Comparison of ENCODE assay signal across 17 cellular contexts in the genomic region with DNA sequence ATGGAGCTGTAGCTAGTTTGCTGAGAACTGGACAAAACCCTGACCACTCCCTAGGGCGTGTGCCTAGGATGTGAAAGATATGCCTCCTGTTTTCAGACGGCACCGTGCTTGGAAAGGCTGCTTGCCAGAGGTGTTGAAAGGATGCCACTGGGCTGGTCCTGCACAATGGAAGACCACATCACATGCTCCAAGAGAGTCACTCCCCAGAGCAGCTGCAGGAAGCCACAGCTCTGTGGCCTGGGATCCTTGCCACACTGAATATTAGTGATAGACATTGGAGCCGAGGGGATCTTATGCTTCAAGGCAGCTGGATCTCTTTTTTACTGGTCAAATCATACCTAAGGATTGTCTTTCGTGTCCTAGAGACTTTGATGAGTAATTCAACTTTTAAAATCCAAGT. TPM values are rescaled to one million over a fixed set of nuclear protein-coding genes. Genes with fewer than 3 reads are reported as not detected.
DNase-seq lines count a peak whose midpoint lies in the region; ATAC-seq, FAIRE-seq and TF ChIP-seq lines count a peak whose summit lies in the region.
"Had no signal": no experiment of that assay in that cellular context is flagged by ENCODE, and none has a peak within 500 bp of the region (broad histone marks: within the 10 kb centered on the region; RNA-seq: fewer than 3 reads in every experiment).

No MANE protein-coding gene starts in this region.

- TF ChIP-seq CTCF in bronchial epithelial cell (IDR thresholded peaks at IDR 0.05; ENCODE audit: insufficient read depth, low read length, severe bottlenecking) (no peak), mucosa of descending colon (IDR thresholded peaks at IDR 0.05) (no peak)

- peak; percentile 7 for FAIRE-seq in bronchial epithelial cell (lab: Jason Lieb, UNC)

- H3K4me1 ChIP-seq in BLaER1: peaks cover 22% of the 10 kb centered on the region
- H3K4me1 ChIP-seq in mucosa of descending colon (ENCODE audit: low read depth): no peaks in the 10 kb centered on the region

- intact Hi-C loops in mucosa of descending colon (cut with DNase I, micrococcal nuclease): no loop called here

- DNase-seq in M059J (ENCODE audit: low read depth) (peak; percentile 26), bronchial epithelial cell (ENCODE audit: low read depth) (no peak), mucosa of descending colon (no peak), cerebellar nuclear complex (lab: John Stamatoyannopoulos, UW) (no peak), DMS79 (lab: John Stamatoyannopoulos, UW) (no peak)
- no peak for DNase-seq in activated T-cell treated with anti-CD3 and anti-CD28 coated beads, Interleukin-2, amount 50 U/mL, for 1 hour
- DNase-seq: activated CD4-positive, alpha-beta T cell treated with anti-CD3 and anti-CD28 coated beads for 36 hours; activated CD8-positive, alpha-beta memory T cell treated with anti-CD3 and anti-CD28 coated beads, Interleukin-2, amount 50 U/mL, for 48 hours; activated naive CD4-positive, alpha-beta T cell treated with anti-CD3 and anti-CD28 coated beads, Interleukin-2, amount 50 U/mL, for 16 hours; esophagus squamous epithelium; kidney glomerular epithelial cell; NCI-H1048; NCI-H345; occipital lobe had no signal

- no peak overlapping the region for H3K27ac ChIP-seq in BLaER1
- H3K27ac ChIP-seq: esophagus squamous epithelium, hepatocyte had no signal

- H3K36me3 ChIP-seq in BLaER1 (no peaks in the 10 kb centered on the region), bronchial epithelial cell (ENCODE audit: control insufficient read depth, insufficient read depth, low read length) (no peaks in the 10 kb centered on the region), mucosa of descending colon (ENCODE audit: low read depth) (no peaks in the 10 kb centered on the region)
- H3K36me3 ChIP-seq: esophagus squamous epithelium had no signal

- H3K4me2 ChIP-seq in BLaER1: peak overlapping the region; percentile 47
- H3K4me2 ChIP-seq: hepatocyte had no signal

- H3K9me3 ChIP-seq in BLaER1 (no peaks in the 10 kb centered on the region), mucosa of descending colon (no peaks in the 10 kb centered on the region)
- H3K9me3 ChIP-seq: esophagus squamous epithelium had no signal

- ATAC-seq in mucosa of descending colon (peak; percentile 17), GM21619 (IDR thresholded peaks at IDR 0.05; ENCODE audit: unreplicated experiment) (no peak)
- ATAC-seq: activated CD4-positive, alpha-beta T cell treated with anti-CD3 and anti-CD28 coated beads for 36 hours had no signal

- no peak overlapping the region for H3K9ac ChIP-seq in BLaER1

- H4K20me1 ChIP-seq in BLaER1: no peaks in the 10 kb centered on the region

- H3K4me3 ChIP-seq in BLaER1 (no peak overlapping the region), bronchial epithelial cell (ENCODE audit: low read depth, low read length) (no peak overlapping the region), mucosa of descending colon (no peak overlapping the region)
- H3K4me3 ChIP-seq: esophagus squamous epithelium, hepatocyte had no signal

- H3K27me3 ChIP-seq in BLaER1: no peaks in the 10 kb centered on the region
- no peaks in the 10 kb centered on the region for H3K27me3 ChIP-seq in bronchial epithelial cell (ENCODE audit: control insufficient read depth, insufficient read depth, low read length)
- H3K27me3 ChIP-seq: esophagus squamous epithelium, hepatocyte had no signal

RNA-seq across cellular contexts. Expression of a gene that starts 6.6 kb away (rescaled TPM):
- 278 and 401 TPM in 2 replicates for total RNA-seq in M059J (2014; rRNA removed; shearing (Covaris generic))
- total RNA-seq in bronchial epithelial cell: 745 and 763 TPM in 2 replicates
- total RNA-seq in mucosa of descending colon: 100 to 1,000 TPM; 573 to 666 (median 579) TPM
